9 cellular contexts compared by ENCODE assay signal in the genomic region with DNA sequence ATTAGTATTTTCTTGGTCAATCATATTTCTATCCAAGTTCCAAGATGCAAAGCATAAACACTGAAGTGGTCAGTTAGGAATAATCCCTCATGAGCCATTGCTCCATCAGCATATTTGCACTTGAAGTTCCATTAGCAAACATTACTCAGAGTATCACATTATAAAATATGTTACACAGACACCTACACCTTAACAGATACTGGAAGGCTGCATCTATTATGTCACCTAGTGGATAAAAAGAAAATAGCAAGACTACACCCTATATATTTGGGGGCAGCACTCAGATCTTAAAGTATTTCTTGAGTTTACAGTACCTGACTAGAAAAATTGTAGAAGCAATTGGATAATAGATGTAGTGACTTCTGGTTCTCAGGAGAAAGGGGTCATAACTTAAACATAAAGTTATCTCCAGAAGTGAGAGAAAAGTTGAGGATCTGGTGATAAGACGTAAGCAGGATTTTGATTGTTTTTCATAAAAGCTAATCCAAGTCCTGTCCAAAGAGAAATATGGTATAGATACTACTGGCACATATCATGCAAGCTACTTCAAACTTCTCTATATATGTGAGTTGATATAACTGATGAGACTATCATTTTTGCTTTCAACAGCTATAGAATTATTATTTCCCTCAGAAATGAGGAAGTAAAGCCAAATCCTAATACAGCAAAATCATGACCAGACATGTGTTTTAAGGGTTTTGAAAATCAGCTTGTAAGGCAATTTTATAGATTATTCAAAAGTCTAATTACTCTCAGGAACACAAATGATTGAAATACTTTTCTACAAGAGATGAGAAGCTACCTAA.
A peak's percentile ranks its signal among the peaks of the same experiment; 100 is the strongest.
DNase-seq lines count a peak whose midpoint lies in the region; ATAC-seq and TF ChIP-seq lines count a peak whose summit lies in the region.
"Had no signal": no experiment of that assay in that cellular context is flagged by ENCODE, and none has a peak within 500 bp of the region (broad histone marks: within the 10 kb centered on the region; RNA-seq: fewer than 3 reads in every experiment).

No MANE protein-coding gene starts in this region.

- ATAC-seq in GM21381 (IDR thresholded peaks at IDR 0.05; ENCODE audit: unreplicated experiment) (peak; percentile 77), HG03521 (IDR thresholded peaks at IDR 0.05; ENCODE audit: unreplicated experiment) (peak; percentile 77), omental fat pad (ENCODE audit: low FRiP score) (peak; percentile 64)

- 88 to 93% methylated on average over 1 of the region's 1 CpG for WGBS in sigmoid colon, 2 donors

- no peak for TF ChIP-seq EP300 in sigmoid colon (IDR thresholded peaks at IDR 0.05)

- H3K4me3 ChIP-seq in astrocyte of the cerebellum (ENCODE audit: low read depth, low read length): no peak overlapping the region
- no peak overlapping the region for H3K4me3 ChIP-seq in sigmoid colon
- H3K4me3 ChIP-seq: SJCRH30 had no signal

- no peaks in the 10 kb centered on the region for H3K27me3 ChIP-seq in sigmoid colon
- H3K27me3 ChIP-seq: SJCRH30 had no signal

- no peaks in the 10 kb centered on the region for H3K9me3 ChIP-seq in sigmoid colon
- H3K9me3 ChIP-seq: SJCRH30 had no signal

- TF ChIP-seq POLR2A in sigmoid colon (IDR thresholded peaks at IDR 0.05): no peak

- TF ChIP-seq CTCF in astrocyte of the cerebellum (IDR thresholded peaks at IDR 0.05; ENCODE audit: low read depth, low read length, missing control alignments): peak; percentile 48
- no peak for TF ChIP-seq CTCF in omental fat pad (IDR thresholded peaks at IDR 0.05)
- no peak for TF ChIP-seq CTCF in sigmoid colon (IDR thresholded peaks at IDR 0.05)

- no peaks in the 10 kb centered on the region for H3K36me3 ChIP-seq in sigmoid colon
- H3K36me3 ChIP-seq: SJCRH30 had no signal

- DNase-seq in EH (ENCODE audit: low read depth): peak; percentile 12
- DNase-seq in astrocyte of the cerebellum (ENCODE audit: low read depth): no peak
- no peak for DNase-seq in omental fat pad (ENCODE audit: low spot score)
- DNase-seq in HK-2 (ENCODE audit: unreplicated experiment): no peak
- no peak for DNase-seq in stimulated activated CD8-positive, alpha-beta memory T cell treated with anti-CD3 and anti-CD28 coated beads, Interleukin-4, amount 100 ng/mL, for 48 hours
- no peak for DNase-seq in sigmoid colon

- in situ Hi-C loops in astrocyte of the cerebellum (cut with HindIII; ENCODE audit: low sequenced_read_pairs): no loop called here

- no peak overlapping the region for H3K27ac ChIP-seq in sigmoid colon
- H3K27ac ChIP-seq: SJCRH30 had no signal

- intact Hi-C loops in sigmoid colon (cut with DNase I): no loop called here

- H3K4me1 ChIP-seq in sigmoid colon: no peaks in the 10 kb centered on the region
